ENCODE assay signal across 20 cellular contexts in genomic region chr3:124839896-124840295, GRCh38. TPM values are rescaled to one million over a fixed set of nuclear protein-coding genes. Genes with fewer than 3 reads are reported as not detected.
DNase-seq lines count a peak whose midpoint lies in the region; ATAC-seq, FAIRE-seq and TF ChIP-seq lines count a peak whose summit lies in the region.
"Had no signal": no experiment of that assay in that cellular context is flagged by ENCODE, and none has a peak within 500 bp of the region (broad histone marks: within the 10 kb centered on the region; RNA-seq: fewer than 3 reads in every experiment).

No MANE protein-coding gene starts in this region.

- H3K4me3 Mint-ChIP-seq in HFFc6 (no peak overlapping the region), glutamatergic neuron (ENCODE audit: unreplicated experiment) (no peak overlapping the region)
- H3K4me3 Mint-ChIP-seq: activated CD4-positive, alpha-beta memory T cell treated with anti-CD3 and anti-CD28 coated beads for 36 hours; B cell had no signal

- peak overlapping the region; percentile 22; the same call in 1 of the 2 replicates for H3K27ac Mint-ChIP-seq in HFFc6
- peak overlapping the region; percentile 50 for H3K27ac Mint-ChIP-seq in glutamatergic neuron (ENCODE audit: unreplicated experiment)
- H3K27ac Mint-ChIP-seq: activated CD4-positive, alpha-beta memory T cell treated with anti-CD3 and anti-CD28 coated beads for 36 hours; B cell had no signal

- H3K79me2 ChIP-seq in MM.1S (ENCODE audit: low read length) = 0 out of 2 replicates have a peak, but pooled peaks cover 3% of the 10 kb centered on the region

- H3K4me3 ChIP-seq in RWPE2 (ENCODE audit: severe bottlenecking) = no peak overlapping the region
- H3K4me3 ChIP-seq in suprapubic skin = no peak overlapping the region
- no peak overlapping the region for H3K4me3 ChIP-seq in MM.1S (ENCODE audit: low read length)
- H3K4me3 ChIP-seq: dorsolateral prefrontal cortex, HAP-1, Peyer's patch had no signal

- H3K27me3 Mint-ChIP-seq in HFFc6 (ENCODE audit: insufficient read depth) (peaks cover 1% of the 10 kb centered on the region; the same call in 1 of the 2 replicates), glutamatergic neuron (ENCODE audit: unreplicated experiment) (peaks cover 8% of the 10 kb centered on the region)
- H3K27me3 Mint-ChIP-seq: activated CD4-positive, alpha-beta memory T cell treated with anti-CD3 and anti-CD28 coated beads for 36 hours had no signal

- H3K36me3 ChIP-seq in RWPE2 (ENCODE audit: low read depth) (peaks cover 33% of the 10 kb centered on the region), suprapubic skin (peaks cover 29% of the 10 kb centered on the region), MM.1S (replicated peaks; ENCODE audit: insufficient read depth, low read length) (0 out of 2 replicates have a peak, but pooled peaks cover 5% of the 10 kb centered on the region)
- H3K36me3 ChIP-seq: HAP-1 had no signal

- no peak for TF ChIP-seq EP300 in suprapubic skin (IDR thresholded peaks at IDR 0.05)

- no peak overlapping the region for H3K4me2 ChIP-seq in MM.1S (ENCODE audit: low read depth, low read length)

- TF ChIP-seq CTCF in HFFc6 (IDR thresholded peaks at IDR 0.05) (no peak), RWPE2 (IDR thresholded peaks at IDR 0.05; ENCODE audit: poor library complexity, severe bottlenecking) (no peak), glutamatergic neuron (IDR thresholded peaks at IDR 0.05; ENCODE audit: partially characterized antibody, unreplicated experiment) (no peak), suprapubic skin (IDR thresholded peaks at IDR 0.05) (no peak), MM.1S (IDR thresholded peaks at IDR 0.05; ENCODE audit: low read length) (no peak)

- H2AFZ ChIP-seq in MM.1S (ENCODE audit: low read length) = no peak overlapping the region

- no peaks in the 10 kb centered on the region for H3K9me2 ChIP-seq in MM.1S (replicated peaks; ENCODE audit: insufficient read depth, low read length)

- peaks cover 40% of the 10 kb centered on the region for H3K36me3 Mint-ChIP-seq in HFFc6 (ENCODE audit: low read depth)
- no peaks in the 10 kb centered on the region for H3K36me3 Mint-ChIP-seq in glutamatergic neuron (ENCODE audit: unreplicated experiment)
- H3K36me3 Mint-ChIP-seq: activated CD4-positive, alpha-beta memory T cell treated with anti-CD3 and anti-CD28 coated beads for 36 hours had no signal

- H3F3A ChIP-seq in MM.1S (ENCODE audit: insufficient read depth, low read length) = peaks cover 20% of the 10 kb centered on the region

- TF ChIP-seq POLR2A in suprapubic skin (IDR thresholded peaks at IDR 0.05) (no peak), GM12891 (IDR thresholded peaks at IDR 0.05; ENCODE audit: low read depth, low read length) (no peak)

- H3K27me3 ChIP-seq in RWPE2 (ENCODE audit: insufficient read depth, poor library complexity, severe bottlenecking) (no peaks in the 10 kb centered on the region), suprapubic skin (no peaks in the 10 kb centered on the region), MM.1S (replicated peaks; ENCODE audit: insufficient read depth, low read length) (no peaks in the 10 kb centered on the region)
- H3K27me3 ChIP-seq: dorsolateral prefrontal cortex, Peyer's patch had no signal

- no peak for DNase-seq in HFFc6
- no peak for DNase-seq in RWPE2 (ENCODE audit: low spot score)
- no peak for DNase-seq in glutamatergic neuron
- no peak for DNase-seq in suprapubic skin (ENCODE audit: low spot score in 2 of 2)
- DNase-seq in HTR-8/SVneo (ENCODE audit: insufficient read length, low spot score) = no peak
- no peak for DNase-seq in MM.1S
- no peak for DNase-seq in GM12891 (ENCODE audit: insufficient read length, low spot score)
- DNase-seq: activated CD4-positive, alpha-beta memory T cell treated with anti-CD3 and anti-CD28 coated beads for 36 hours; activated gamma-delta T cell; COR-L47; dorsolateral prefrontal cortex; foreskin melanocyte; islet precursor cell; NCI-H1417 treated with DMSO at 0.1 percent for 48 hours; NCI-H226; Peyer's patch had no signal

- H3K27ac ChIP-seq in RWPE2 (ENCODE audit: poor library complexity, severe bottlenecking) (peak overlapping the region; percentile 81), suprapubic skin (peak overlapping the region; percentile 14), MM.1S (ENCODE audit: low read length) (no peak overlapping the region)

- FAIRE-seq in HTR-8/SVneo (lab: Jason Lieb, UNC) = no peak
- FAIRE-seq in GM12891 (lab: Jason Lieb, UNC) = no peak

- peaks cover 34% of the 10 kb centered on the region for H3K4me1 ChIP-seq in RWPE2 (ENCODE audit: insufficient read depth, poor library complexity, severe bottlenecking)
- peaks cover 60% of the 10 kb centered on the region for H3K4me1 ChIP-seq in suprapubic skin
- peaks cover 20% of the 10 kb centered on the region for H3K4me1 ChIP-seq in MM.1S (ENCODE audit: low read length)

- no peak overlapping the region for H3K9ac ChIP-seq in MM.1S (ENCODE audit: low read length)

- H4K20me1 ChIP-seq in MM.1S (ENCODE audit: insufficient read depth, low read length) = no peaks in the 10 kb centered on the region

- H3K9me3 Mint-ChIP-seq in HFFc6 (no peaks in the 10 kb centered on the region), glutamatergic neuron (ENCODE audit: unreplicated experiment) (peaks cover 10% of the 10 kb centered on the region)
- H3K9me3 Mint-ChIP-seq: activated CD4-positive, alpha-beta memory T cell treated with anti-CD3 and anti-CD28 coated beads for 36 hours had no signal

- H3K9me3 ChIP-seq in RWPE2 (ENCODE audit: severe bottlenecking) (no peaks in the 10 kb centered on the region), suprapubic skin (no peaks in the 10 kb centered on the region), MM.1S (replicated peaks; ENCODE audit: insufficient read depth, low read length) (no peaks in the 10 kb centered on the region)
- H3K9me3 ChIP-seq: HAP-1, Peyer's patch had no signal

- H3K4me1 Mint-ChIP-seq in HFFc6 (ENCODE audit: low read depth) = peaks cover 83% of the 10 kb centered on the region
- H3K4me1 Mint-ChIP-seq in glutamatergic neuron (ENCODE audit: low read depth, unreplicated experiment) = peaks cover 41% of the 10 kb centered on the region

- no peak for ATAC-seq in RWPE2 (ENCODE audit: low read depth)
- ATAC-seq: sciatic nerve had no signal

TF ChIP-seq in GM12891, 5 proteins besides CTCF, POLR2A, EP300 and RAD21:
- no peak for TF ChIP-seq SPI1 (IDR thresholded peaks at IDR 0.05; ENCODE audit: low read depth, low read length)
- TF ChIP-seq POU2F2 (IDR thresholded peaks at IDR 0.05; ENCODE audit: low read depth, low read length) = no peak
- TF ChIP-seq TAF1 (IDR thresholded peaks at IDR 0.05; ENCODE audit: low read depth, low read length) = no peak
- no peak for TF ChIP-seq POLR2AphosphoS5 (IDR thresholded peaks at IDR 0.05; ENCODE audit: low read depth, low read length)

RNA-seq across cellular contexts. Expression of gene ITGB5, which starts 47.3 kb away (rescaled TPM):
- 100 to 1,000 TPM; 203 to 332 (median 220) TPM for total RNA-seq in HFFc6 (2021; fragmentation: NEBNext Ultra II Directional; extraction: Animal tissue kit (Norgen Biotek cat#: 25700))
- total RNA-seq in glutamatergic neuron (ENCODE audit: unreplicated experiment) (12.8 TPM), suprapubic skin (100 to 1,000 TPM; 159 to 397 (median 245) TPM)
- 0.65 TPM for polyA plus RNA-seq in GM12891 (2012; ENCODE audit: low read depth, missing spikeins)
- total RNA-seq: T-helper 2 cell treated with Interferon-gamma antibody and Interleukin-4, amounts not matched to agents 100 ng/mL and 5 ng/mL, for 36 hours had no signal

Comparison
In these comparisons a context has a peak if more than half of its experiments do, and no peak if none do; other contexts are left out.
1. RNA of gene ITGB5, which starts 47.3 kb away (total RNA-seq): 159 to 397 TPM in suprapubic skin and 203 to 332 TPM in HFFc6; 12.8 TPM in glutamatergic neuron (single experiment); every median in the first group is over 10 times any median in the second.